In genomic region chr19:46717034-46717715, GRCh38 we compare ENCODE assay signal across 8 cellular contexts. TPM values are rescaled to one million over a fixed set of nuclear protein-coding genes. Genes with fewer than 3 reads are reported as not detected.
DNase-seq lines count a peak whose midpoint lies in the region; ATAC-seq lines count a peak whose summit lies in the region.

Gene PRKD2, minus strand, starts transcription at chr19:46717114. Its CDS starts 744 bp downstream, at chr19:46716370.

- peak; percentile 39 to 54 for DNase-seq in NCI-H187 (lab: John Stamatoyannopoulos, UW)
- DNase-seq in NCI-H187 treated with DMSO at 0.1 percent for 48 hours (lab: John Stamatoyannopoulos, UW), result no peak
- peak; percentile 91 for DNase-seq in OCI-M1 (lab: John Stamatoyannopoulos, UW)
- peak; percentile 83 for DNase-seq in activated T-cell treated with anti-CD3 and anti-CD28 coated beads for 24 hours (ENCODE audit: low read depth)
- peak; percentile 96 for DNase-seq in epidermal melanocyte (ENCODE audit: insufficient read length, low spot score)
- peak; percentile 80 to 82 for DNase-seq in stimulated activated CD8-positive, alpha-beta memory T cell treated with anti-CD3 and anti-CD28 coated beads, Interleukin-2, amount 100 ng/mL, for 1 hour (ENCODE audit: low read depth in 2 of 2)

- H3K9me3 ChIP-seq in mononuclear cell (ENCODE audit: low read depth, low read length), result no peaks in the 10 kb centered on the region

- H3K27me3 ChIP-seq in mononuclear cell (ENCODE audit: insufficient read depth, low read length), result no peaks in the 10 kb centered on the region

- H3K4me3 ChIP-seq in mononuclear cell (ENCODE audit: low read length), result peak within 1 kb of the TSS; percentile 88

- peaks cover 76% of the 10 kb centered on the region for H3K4me1 ChIP-seq in mononuclear cell (ENCODE audit: insufficient read depth, low read length)

- peak; percentile 30 for ATAC-seq in HG03565 (IDR thresholded peaks at IDR 0.05; ENCODE audit: unreplicated experiment)

RNA-seq across cellular contexts. Expression of gene PRKD2, which starts in this region (rescaled TPM):
- 25.2 TPM for total RNA-seq in mononuclear cell
